Comparison of ENCODE assay signal across 15 cellular contexts in genomic region chr13:95341441-95341840, GRCh38.
"Had no signal": no experiment of that assay in that cellular context is flagged by ENCODE, and none has a peak within 500 bp of the region (broad histone marks: within the 10 kb centered on the region; RNA-seq: fewer than 3 reads in every experiment).

No MANE protein-coding gene starts in this region.

- H3K4me1 ChIP-seq: body of pancreas, colonic mucosa, gastroesophageal sphincter, vagina had no signal

- H3K9me3 Mint-ChIP-seq: activated naive CD4-positive, alpha-beta T cell treated with anti-CD3 and anti-CD28 coated beads, Interleukin-2, amount 50 U/mL, for 72 hours; central memory CD8-positive, alpha-beta T cell; natural killer cell had no signal

- H3K36me3 Mint-ChIP-seq: activated naive CD4-positive, alpha-beta T cell treated with anti-CD3 and anti-CD28 coated beads, Interleukin-2, amount 50 U/mL, for 72 hours; immature natural killer cell; natural killer cell had no signal

- H3K4me3 Mint-ChIP-seq: central memory CD8-positive, alpha-beta T cell; immature natural killer cell; natural killer cell had no signal

- ATAC-seq: activated naive CD4-positive, alpha-beta T cell treated with anti-CD3 and anti-CD28 coated beads, Interleukin-2, amount 50 U/mL, for 72 hours; body of pancreas; gastroesophageal sphincter; heart left ventricle; natural killer cell; stimulated activated naive CD8-positive, alpha-beta T cell treated with anti-CD3 and anti-CD28 coated beads, Interleukin-15, Interleukin-2, amounts not matched to agents 100 U/mL and 50 U/mL, for 24 hours had no signal

- H3K27me3 ChIP-seq: body of pancreas, colonic mucosa, gastroesophageal sphincter, heart left ventricle, transverse colon, vagina had no signal

- DNase-seq: activated CD4-positive, alpha-beta T cell treated with anti-CD3 and anti-CD28 coated beads, Interleukin-2, amount 50 U/mL, for 4 hours; activated gamma-delta T cell treated with Interleukin-2 at 50 U/mL for 16 hours; body of pancreas; colonic mucosa; heart left ventricle; immature natural killer cell; mesenchymal stem cell; natural killer cell; posterior cingulate gyrus; stimulated activated naive CD8-positive, alpha-beta T cell treated with anti-CD3 and anti-CD28 coated beads, Interleukin-15, Interleukin-2, amounts not matched to agents 100 U/mL and 50 U/mL, for 24 hours; transverse colon had no signal

- H3K4me1 Mint-ChIP-seq: central memory CD8-positive, alpha-beta T cell; immature natural killer cell; natural killer cell had no signal

- H3K27ac ChIP-seq: body of pancreas, colonic mucosa, gastroesophageal sphincter, heart left ventricle, transverse colon, vagina had no signal

- H3K9me3 ChIP-seq: body of pancreas, colonic mucosa, gastroesophageal sphincter, heart left ventricle, transverse colon, vagina had no signal

- H3K4me3 ChIP-seq: body of pancreas, colonic mucosa, gastroesophageal sphincter, heart left ventricle, transverse colon, vagina had no signal

- H3K27ac Mint-ChIP-seq: activated naive CD4-positive, alpha-beta T cell treated with anti-CD3 and anti-CD28 coated beads, Interleukin-2, amount 50 U/mL, for 72 hours; immature natural killer cell; natural killer cell had no signal

- H3K36me3 ChIP-seq: colonic mucosa, gastroesophageal sphincter, heart left ventricle, transverse colon, vagina had no signal
